Comparison of ENCODE assay signal across 2 cellular contexts in the genomic region with DNA sequence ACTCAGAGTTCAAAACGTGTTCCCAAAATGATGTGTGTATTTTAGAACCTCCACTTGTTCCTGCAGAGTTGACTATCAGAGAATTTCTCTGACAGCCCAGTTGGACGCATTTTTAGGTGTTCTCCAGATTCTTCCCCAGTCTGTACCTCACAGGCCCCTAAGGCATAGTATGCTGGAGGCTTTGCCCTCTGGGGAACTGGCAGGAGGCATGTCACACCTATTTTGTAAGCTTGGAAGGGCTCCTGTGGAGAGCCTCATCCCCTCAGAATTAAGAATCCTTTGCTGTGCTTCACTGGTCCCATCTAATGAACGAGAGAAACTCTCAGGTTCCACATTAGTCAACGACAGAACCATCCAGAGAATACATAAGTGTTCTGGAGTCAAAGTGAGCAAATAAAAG.
TF ChIP-seq lines count a peak whose summit lies in the region.

No MANE protein-coding gene starts in this region.

TF ChIP-seq in H1, 55 proteins besides CTCF, POLR2A, EP300 and RAD21 (continued from another document):
- TF ChIP-seq, protein P1, sequence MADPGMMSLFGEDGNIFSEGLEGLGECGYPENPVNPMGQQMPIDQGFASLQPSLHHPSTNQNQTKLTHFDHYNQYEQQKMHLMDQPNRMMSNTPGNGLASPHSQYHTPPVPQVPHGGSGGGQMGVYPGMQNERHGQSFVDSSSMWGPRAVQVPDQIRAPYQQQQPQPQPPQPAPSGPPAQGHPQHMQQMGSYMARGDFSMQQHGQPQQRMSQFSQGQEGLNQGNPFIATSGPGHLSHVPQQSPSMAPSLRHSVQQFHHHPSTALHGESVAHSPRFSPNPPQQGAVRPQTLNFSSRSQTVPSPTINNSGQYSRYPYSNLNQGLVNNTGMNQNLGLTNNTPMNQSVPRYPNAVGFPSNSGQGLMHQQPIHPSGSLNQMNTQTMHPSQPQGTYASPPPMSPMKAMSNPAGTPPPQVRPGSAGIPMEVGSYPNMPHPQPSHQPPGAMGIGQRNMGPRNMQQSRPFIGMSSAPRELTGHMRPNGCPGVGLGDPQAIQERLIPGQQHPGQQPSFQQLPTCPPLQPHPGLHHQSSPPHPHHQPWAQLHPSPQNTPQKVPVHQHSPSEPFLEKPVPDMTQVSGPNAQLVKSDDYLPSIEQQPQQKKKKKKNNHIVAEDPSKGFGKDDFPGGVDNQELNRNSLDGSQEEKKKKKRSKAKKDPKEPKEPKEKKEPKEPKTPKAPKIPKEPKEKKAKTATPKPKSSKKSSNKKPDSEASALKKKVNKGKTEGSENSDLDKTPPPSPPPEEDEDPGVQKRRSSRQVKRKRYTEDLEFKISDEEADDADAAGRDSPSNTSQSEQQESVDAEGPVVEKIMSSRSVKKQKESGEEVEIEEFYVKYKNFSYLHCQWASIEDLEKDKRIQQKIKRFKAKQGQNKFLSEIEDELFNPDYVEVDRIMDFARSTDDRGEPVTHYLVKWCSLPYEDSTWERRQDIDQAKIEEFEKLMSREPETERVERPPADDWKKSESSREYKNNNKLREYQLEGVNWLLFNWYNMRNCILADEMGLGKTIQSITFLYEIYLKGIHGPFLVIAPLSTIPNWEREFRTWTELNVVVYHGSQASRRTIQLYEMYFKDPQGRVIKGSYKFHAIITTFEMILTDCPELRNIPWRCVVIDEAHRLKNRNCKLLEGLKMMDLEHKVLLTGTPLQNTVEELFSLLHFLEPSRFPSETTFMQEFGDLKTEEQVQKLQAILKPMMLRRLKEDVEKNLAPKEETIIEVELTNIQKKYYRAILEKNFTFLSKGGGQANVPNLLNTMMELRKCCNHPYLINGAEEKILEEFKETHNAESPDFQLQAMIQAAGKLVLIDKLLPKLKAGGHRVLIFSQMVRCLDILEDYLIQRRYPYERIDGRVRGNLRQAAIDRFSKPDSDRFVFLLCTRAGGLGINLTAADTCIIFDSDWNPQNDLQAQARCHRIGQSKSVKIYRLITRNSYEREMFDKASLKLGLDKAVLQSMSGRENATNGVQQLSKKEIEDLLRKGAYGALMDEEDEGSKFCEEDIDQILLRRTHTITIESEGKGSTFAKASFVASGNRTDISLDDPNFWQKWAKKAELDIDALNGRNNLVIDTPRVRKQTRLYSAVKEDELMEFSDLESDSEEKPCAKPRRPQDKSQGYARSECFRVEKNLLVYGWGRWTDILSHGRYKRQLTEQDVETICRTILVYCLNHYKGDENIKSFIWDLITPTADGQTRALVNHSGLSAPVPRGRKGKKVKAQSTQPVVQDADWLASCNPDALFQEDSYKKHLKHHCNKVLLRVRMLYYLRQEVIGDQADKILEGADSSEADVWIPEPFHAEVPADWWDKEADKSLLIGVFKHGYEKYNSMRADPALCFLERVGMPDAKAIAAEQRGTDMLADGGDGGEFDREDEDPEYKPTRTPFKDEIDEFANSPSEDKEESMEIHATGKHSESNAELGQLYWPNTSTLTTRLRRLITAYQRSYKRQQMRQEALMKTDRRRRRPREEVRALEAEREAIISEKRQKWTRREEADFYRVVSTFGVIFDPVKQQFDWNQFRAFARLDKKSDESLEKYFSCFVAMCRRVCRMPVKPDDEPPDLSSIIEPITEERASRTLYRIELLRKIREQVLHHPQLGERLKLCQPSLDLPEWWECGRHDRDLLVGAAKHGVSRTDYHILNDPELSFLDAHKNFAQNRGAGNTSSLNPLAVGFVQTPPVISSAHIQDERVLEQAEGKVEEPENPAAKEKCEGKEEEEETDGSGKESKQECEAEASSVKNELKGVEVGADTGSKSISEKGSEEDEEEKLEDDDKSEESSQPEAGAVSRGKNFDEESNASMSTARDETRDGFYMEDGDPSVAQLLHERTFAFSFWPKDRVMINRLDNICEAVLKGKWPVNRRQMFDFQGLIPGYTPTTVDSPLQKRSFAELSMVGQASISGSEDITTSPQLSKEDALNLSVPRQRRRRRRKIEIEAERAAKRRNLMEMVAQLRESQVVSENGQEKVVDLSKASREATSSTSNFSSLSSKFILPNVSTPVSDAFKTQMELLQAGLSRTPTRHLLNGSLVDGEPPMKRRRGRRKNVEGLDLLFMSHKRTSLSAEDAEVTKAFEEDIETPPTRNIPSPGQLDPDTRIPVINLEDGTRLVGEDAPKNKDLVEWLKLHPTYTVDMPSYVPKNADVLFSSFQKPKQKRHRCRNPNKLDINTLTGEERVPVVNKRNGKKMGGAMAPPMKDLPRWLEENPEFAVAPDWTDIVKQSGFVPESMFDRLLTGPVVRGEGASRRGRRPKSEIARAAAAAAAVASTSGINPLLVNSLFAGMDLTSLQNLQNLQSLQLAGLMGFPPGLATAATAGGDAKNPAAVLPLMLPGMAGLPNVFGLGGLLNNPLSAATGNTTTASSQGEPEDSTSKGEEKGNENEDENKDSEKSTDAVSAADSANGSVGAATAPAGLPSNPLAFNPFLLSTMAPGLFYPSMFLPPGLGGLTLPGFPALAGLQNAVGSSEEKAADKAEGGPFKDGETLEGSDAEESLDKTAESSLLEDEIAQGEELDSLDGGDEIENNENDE (IDR thresholded peaks at IDR 0.05; ENCODE audit: insufficient replicate concordance, low read length): no peak
- TF ChIP-seq EZH2 (IDR thresholded peaks at IDR 0.05; ENCODE audit: low read depth, low read length, severe bottlenecking): no peak
- no peak for TF ChIP-seq RNF2 (IDR thresholded peaks at IDR 0.05; ENCODE audit: borderline replicate concordance, low read depth, low read length, missing control alignments, poor library complexity, severe bottlenecking)
- no peak for TF ChIP-seq HDAC2 (IDR thresholded peaks at IDR 0.05; ENCODE audit: borderline replicate concordance in 1 of 2, low read depth in 2 of 2, low read length in 2 of 2)
- no peak for TF ChIP-seq KDM5A (IDR thresholded peaks at IDR 0.05; ENCODE audit: low read length)

TF ChIP-seq in neural cell, 6 proteins besides CTCF, POLR2A, EP300 and RAD21:
- TF ChIP-seq REST (IDR thresholded peaks at IDR 0.05; ENCODE audit: borderline replicate concordance): no peak
- TF ChIP-seq TAF1 (IDR thresholded peaks at IDR 0.05; ENCODE audit: low read depth): no peak
- TF ChIP-seq SMC3 (conservative IDR thresholded peaks at IDR 0.05; ENCODE audit: poor library complexity): no peak
